15 cellular contexts compared by ENCODE assay signal in the genomic region with DNA sequence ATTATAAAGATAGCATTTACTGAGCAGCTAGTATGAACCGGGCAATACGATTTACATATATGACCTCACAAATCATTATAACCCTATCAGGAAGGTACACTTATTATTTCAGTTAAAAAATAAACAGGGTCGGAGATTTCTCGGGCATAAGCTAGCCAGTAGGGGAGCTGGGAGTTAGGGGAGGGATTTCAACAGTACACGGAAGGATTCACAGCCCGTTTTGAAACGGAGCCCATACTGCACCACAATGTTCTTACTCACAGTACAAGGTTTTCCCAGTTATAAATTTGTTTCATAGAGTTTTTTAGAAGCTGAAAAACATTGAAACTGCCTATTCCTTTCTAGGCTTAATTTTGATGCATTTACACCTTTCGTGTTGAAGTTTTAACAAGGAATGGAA.
"Had no signal": no experiment of that assay in that cellular context is flagged by ENCODE, and none has a peak within 500 bp of the region (broad histone marks: within the 10 kb centered on the region; RNA-seq: fewer than 3 reads in every experiment).

No MANE protein-coding gene starts in this region.

- H3K4me3 Mint-ChIP-seq: activated T-helper 17 cell treated with anti-CD3 and anti-CD28 coated beads, Interleukin-2, amount 50 U/mL, for 72 hours; dendritic cell treated with granulocyte-macrophage colony-stimulating factor and Interleukin-4, amounts not matched to agents 40 ng/mL and 50 ng/mL, for 4 days; effector memory CD8-positive, alpha-beta T cell; stimulated activated naive B cell treated with anti-CD40 and anti-IgM and Interleukin-4, amounts not matched to agents 10 μg/mL and 1 μg/mL and 100 μg/mL, for 72 hours had no signal

- H3K4me3 ChIP-seq: breast epithelium, gastroesophageal sphincter, hepatocyte, tibial nerve had no signal

- H3K27ac ChIP-seq: breast epithelium, gastroesophageal sphincter, parathyroid adenoma, tibial nerve had no signal

- H3K27ac Mint-ChIP-seq: activated T-helper 17 cell treated with anti-CD3 and anti-CD28 coated beads, Interleukin-2, amount 50 U/mL, for 72 hours; dendritic cell treated with granulocyte-macrophage colony-stimulating factor and Interleukin-4, amounts not matched to agents 40 ng/mL and 50 ng/mL, for 4 days; effector memory CD8-positive, alpha-beta T cell; stimulated activated naive B cell treated with anti-CD40 and anti-IgM and Interleukin-4, amounts not matched to agents 10 μg/mL and 1 μg/mL and 100 μg/mL, for 72 hours had no signal

- H3K4me1 Mint-ChIP-seq: activated T-helper 17 cell treated with anti-CD3 and anti-CD28 coated beads, Interleukin-2, amount 50 U/mL, for 72 hours; stimulated activated naive B cell treated with anti-CD40 and anti-IgM and Interleukin-4, amounts not matched to agents 10 μg/mL and 1 μg/mL and 100 μg/mL, for 72 hours had no signal

- H3K27me3 Mint-ChIP-seq: activated T-helper 17 cell treated with anti-CD3 and anti-CD28 coated beads, Interleukin-2, amount 50 U/mL, for 72 hours; dendritic cell treated with granulocyte-macrophage colony-stimulating factor and Interleukin-4, amounts not matched to agents 40 ng/mL and 50 ng/mL, for 4 days; effector memory CD8-positive, alpha-beta T cell; stimulated activated naive B cell treated with anti-CD40 and anti-IgM and Interleukin-4, amounts not matched to agents 10 μg/mL and 1 μg/mL and 100 μg/mL, for 72 hours had no signal

- H3K4me1 ChIP-seq: breast epithelium, tibial nerve had no signal

- H3K36me3 ChIP-seq: breast epithelium, gastroesophageal sphincter, tibial nerve had no signal

- DNase-seq: activated CD4-positive, alpha-beta T cell treated with anti-CD3 and anti-CD28 coated beads, Interleukin-2, amount 50 U/mL, for 4 hours; activated CD4-positive, CD25-positive, alpha-beta regulatory T cell treated with anti-CD3 and anti-CD28 coated beads, Interleukin-2, amount 50 U/mL, for 72 hours; activated naive CD4-positive, alpha-beta T cell treated with Interleukin-2 at 50 U/mL for 16 hours; aorta; effector memory CD8-positive, alpha-beta T cell; mammary epithelial cell; stimulated activated CD4-positive, alpha-beta T cell treated with anti-CD3 and anti-CD28 coated beads, Interleukin-4, amount 100 ng/mL, for 1 hour; stimulated activated naive B cell treated with anti-CD40 and anti-IgM and Interleukin-4, amounts not matched to agents 10 μg/mL and 1 μg/mL and 100 μg/mL, for 72 hours had no signal

- H3K9me3 ChIP-seq: breast epithelium, gastroesophageal sphincter had no signal

- H3K36me3 Mint-ChIP-seq: stimulated activated naive B cell treated with anti-CD40 and anti-IgM and Interleukin-4, amounts not matched to agents 10 μg/mL and 1 μg/mL and 100 μg/mL, for 72 hours had no signal

- ATAC-seq: activated T-helper 17 cell treated with anti-CD3 and anti-CD28 coated beads, Interleukin-2, amount 50 U/mL, for 72 hours; effector memory CD8-positive, alpha-beta T cell; gastroesophageal sphincter; stimulated activated naive B cell treated with anti-CD40 and anti-IgM and Interleukin-4, amounts not matched to agents 10 μg/mL and 1 μg/mL and 100 μg/mL, for 72 hours had no signal

- H3K27me3 ChIP-seq: breast epithelium, gastroesophageal sphincter, hepatocyte, tibial nerve had no signal
